In the genomic region with DNA sequence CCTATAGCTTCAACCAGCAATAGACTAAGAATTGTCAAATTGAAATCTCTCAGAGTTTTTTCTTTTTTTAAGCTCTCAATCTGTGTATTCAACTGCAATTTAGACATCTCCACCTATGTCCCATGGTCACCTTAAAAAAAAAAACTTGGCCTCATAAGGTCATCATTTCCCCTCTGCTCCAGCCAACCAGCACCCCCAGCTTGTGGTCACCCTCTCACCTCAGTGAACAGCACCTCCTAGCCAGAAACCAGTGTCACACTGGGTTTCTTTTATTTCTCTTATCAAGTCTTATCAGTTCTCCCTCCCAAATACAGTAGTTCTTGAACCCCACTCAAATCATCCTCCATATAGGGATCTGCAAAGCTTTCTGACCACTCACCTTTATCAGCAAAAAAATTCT, we compare ENCODE assay signal across 9 cellular contexts. TPM values are rescaled to one million over a fixed set of nuclear protein-coding genes. Genes with fewer than 3 reads are reported as not detected.
DNase-seq lines count a peak whose midpoint lies in the region; ATAC-seq, FAIRE-seq and TF ChIP-seq lines count a peak whose summit lies in the region.
"Had no signal": no experiment of that assay in that cellular context is flagged by ENCODE, and none has a peak within 500 bp of the region (broad histone marks: within the 10 kb centered on the region; RNA-seq: fewer than 3 reads in every experiment).

No MANE protein-coding gene starts in this region.

- DNase-seq in G401 (ENCODE audit: low spot score) (peak; percentile 33), PC-9 (no peak), endothelial cell of umbilical vein (ENCODE audit: low read depth, low spot score) (no peak), trophoblast cell (no peak), SIG-M5 (lab: John Stamatoyannopoulos, UW) (no peak), ovary (no peak)
- DNase-seq: H7 had no signal

- FAIRE-seq in endothelial cell of umbilical vein (lab: Jason Lieb, UNC): no peak

- TF ChIP-seq EP300 in ovary (IDR thresholded peaks at IDR 0.05): no peak

- no peak overlapping the region for H2BK120ac ChIP-seq in trophoblast cell (ENCODE audit: insufficient read depth, low read length, poor library complexity)

- H4K8ac ChIP-seq in trophoblast cell (ENCODE audit: low read depth, low read length): no peak overlapping the region

- in situ Hi-C loops in G401 (cut with HindIII; ENCODE audit: low sequenced_read_pairs): no loop called here

- H3K9me3 ChIP-seq in PC-9 (ENCODE audit: insufficient read depth, low read depth): no peaks in the 10 kb centered on the region
- H3K9me3 ChIP-seq in endothelial cell of umbilical vein (replicated peaks; ENCODE audit: control insufficient read depth, insufficient read depth, low read length): no peaks in the 10 kb centered on the region
- H3K9me3 ChIP-seq in trophoblast cell (ENCODE audit: insufficient read depth, low read depth, low read length): no peaks in the 10 kb centered on the region
- no peaks in the 10 kb centered on the region for H3K9me3 ChIP-seq in ovary

- CTCF ChIA-PET in PC-9 (lab: Charles Lee) (no interaction called here), endothelial cell of umbilical vein (lab: Charles Lee) (interaction anchor here (0.6 to 3.3 kb wide), 7 partner anchors 16 to 55 kb away, joined by 3 to 22 read pairs (median 4); no protein-coding TSS in a partner anchor)

- no peak overlapping the region for H2BK12ac ChIP-seq in trophoblast cell (ENCODE audit: low read length)

- H3K27ac ChIP-seq in PC-9: no peak overlapping the region
- no peak overlapping the region for H3K27ac ChIP-seq in endothelial cell of umbilical vein (ENCODE audit: insufficient read depth, low read depth, low read length)
- no peak overlapping the region for H3K27ac ChIP-seq in trophoblast cell (ENCODE audit: low read depth, low read length)
- no peak overlapping the region for H3K27ac ChIP-seq in ovary

- H3K79me2 ChIP-seq in PC-9 (ENCODE audit: low read depth): peaks cover 94% of the 10 kb centered on the region
- H3K79me2 ChIP-seq in endothelial cell of umbilical vein (ENCODE audit: control insufficient read depth, insufficient read depth, low read length): peaks cover 94% of the 10 kb centered on the region
- peaks cover 26% of the 10 kb centered on the region for H3K79me2 ChIP-seq in trophoblast cell (ENCODE audit: control insufficient read depth, insufficient read depth, low read length, poor library complexity)

- no peak for ATAC-seq in GM19395 (IDR thresholded peaks at IDR 0.05; ENCODE audit: unreplicated experiment)
- ATAC-seq in HG02938 (IDR thresholded peaks at IDR 0.05; ENCODE audit: unreplicated experiment): no peak

- H3K27me3 ChIP-seq in PC-9 (ENCODE audit: insufficient read depth, low read depth) (no peaks in the 10 kb centered on the region), endothelial cell of umbilical vein (ENCODE audit: control insufficient read depth in 2 of 2, insufficient read depth in 2 of 2, low read length in 2 of 2) (no peaks in the 10 kb centered on the region), trophoblast cell (ENCODE audit: insufficient read depth, low read length) (no peaks in the 10 kb centered on the region), ovary (no peaks in the 10 kb centered on the region)

- intact Hi-C loops in PC-9 (cut with micrococcal nuclease; ENCODE audit: unreplicated experiment) (loop anchor here (5.0 to 10.0 kb wide), 2 partner anchors 37 to 609 kb away; partner anchors contain the start of gene EPC1), endothelial cell of umbilical vein (cut with micrococcal nuclease) (no loop called here), ovary (cut with DNase I) (no loop called here)

- BruUV-seq in PC-9 (replicated peaks; lab: Mats Ljungman, UMichigan): no TSS peak
- no TSS peak for BruUV-seq in endothelial cell of umbilical vein (replicated peaks; lab: Mats Ljungman, UMichigan)

- H3K79me1 ChIP-seq in trophoblast cell (ENCODE audit: low read length): peaks cover 18% of the 10 kb centered on the region

- H2AK5ac ChIP-seq in trophoblast cell (ENCODE audit: low read length): no peak overlapping the region

- POLR2A ChIA-PET in PC-9 (lab: Charles Lee; ENCODE audit: unreplicated experiment): interaction anchor here (0.7 to 1.0 kb wide), 2 partner anchors 27 to 91 kb away, joined by 5 to 6 read pairs; no protein-coding TSS in a partner anchor
- POLR2A ChIA-PET in endothelial cell of umbilical vein (lab: Charles Lee): interaction anchor here (0.7 to 2.3 kb wide), 4 partner anchors 8 to 398 kb away, joined by 3 to 21 read pairs (median 4); no protein-coding TSS in a partner anchor

- H3K9ac ChIP-seq in endothelial cell of umbilical vein (replicated peaks; ENCODE audit: extremely low read depth, insufficient read depth, low read length) (peak overlapping the region; percentile 100), trophoblast cell (ENCODE audit: low read length) (no peak overlapping the region)

- no peak overlapping the region for H4K12ac ChIP-seq in trophoblast cell (ENCODE audit: low read depth, low read length)

- TF ChIP-seq CTCF in PC-9 (conservative IDR thresholded peaks at IDR 0.05) (no peak), endothelial cell of umbilical vein (IDR thresholded peaks at IDR 0.05; ENCODE audit: extremely low read depth in 1 of 2, insufficient read depth in 1 of 2, low read depth in 1 of 2, low read length in 2 of 2) (no peak), ovary (IDR thresholded peaks at IDR 0.05) (no peak)

- H3K4me1 ChIP-seq in PC-9 (replicated peaks; ENCODE audit: insufficient read depth): peaks cover 58% of the 10 kb centered on the region
- H3K4me1 ChIP-seq in endothelial cell of umbilical vein (ENCODE audit: control insufficient read depth, extremely low read depth, insufficient read depth, low read length): peaks cover 68% of the 10 kb centered on the region
- H3K4me1 ChIP-seq in trophoblast cell (ENCODE audit: control insufficient read depth in 1 of 2, insufficient read depth in 2 of 2, low read length in 2 of 2): peaks cover 2 to 6% of the 10 kb centered on the region in 2 experiments
- H3K4me1 ChIP-seq in ovary (ENCODE audit: insufficient read depth): peaks cover 7% of the 10 kb centered on the region

- no peak overlapping the region for H4K91ac ChIP-seq in trophoblast cell (ENCODE audit: low read depth, low read length)

- H3K4me2 ChIP-seq in PC-9 (peak overlapping the region; percentile 95), endothelial cell of umbilical vein (ENCODE audit: insufficient read depth, low read length) (peak overlapping the region; percentile 99), trophoblast cell (ENCODE audit: low read length) (peak overlapping the region; percentile 48)

- dilution Hi-C loops in endothelial cell of umbilical vein (cut with MboI; ENCODE audit: extremely low pct_ligation_motif_present, low sequenced_read_pairs): no loop called here

- H3K4ac ChIP-seq in trophoblast cell (ENCODE audit: low read depth, low read length): peak overlapping the region; percentile 99

- H4K20me1 ChIP-seq in PC-9 (ENCODE audit: insufficient read depth): peaks cover 52% of the 10 kb centered on the region
- H4K20me1 ChIP-seq in endothelial cell of umbilical vein (replicated peaks; ENCODE audit: control insufficient read depth, extremely low read depth, insufficient read depth, low read length): peaks cover 38% of the 10 kb centered on the region

- H3K23ac ChIP-seq in trophoblast cell (ENCODE audit: low read length): no peak overlapping the region

- peak overlapping the region; percentile 99; the same call in 1 of the 2 replicates for H3K4me3 ChIP-seq in PC-9
- H3K4me3 ChIP-seq in endothelial cell of umbilical vein (replicated peaks in 1 of 3; ENCODE audit: insufficient read depth in 1 of 3, low read depth in 1 of 3, low read length in 3 of 3): peak overlapping the region in 1 of 3 experiments; percentile 100
- no peak overlapping the region for H3K4me3 ChIP-seq in trophoblast cell (ENCODE audit: low read depth, low read length)
- H3K4me3 ChIP-seq in ovary: no peak overlapping the region

- no peaks in the 10 kb centered on the region for H3K9me2 ChIP-seq in PC-9 (ENCODE audit: insufficient read depth)

- H2BK5ac ChIP-seq in trophoblast cell (ENCODE audit: low read depth, low read length, poor library complexity): peak overlapping the region; percentile 59

- H2AFZ ChIP-seq in PC-9: no peak overlapping the region
- no peak overlapping the region for H2AFZ ChIP-seq in endothelial cell of umbilical vein (ENCODE audit: low read depth, low read length)
- no peak overlapping the region for H2AFZ ChIP-seq in trophoblast cell (ENCODE audit: insufficient read depth, low read length, poor library complexity)

- no peaks in the 10 kb centered on the region for H3K9me1 ChIP-seq in endothelial cell of umbilical vein (replicated peaks; ENCODE audit: control insufficient read depth, extremely low read depth, insufficient read depth, low read length)

- no peak overlapping the region for H3K14ac ChIP-seq in trophoblast cell (ENCODE audit: low read length)

- H3K18ac ChIP-seq in trophoblast cell (ENCODE audit: low read length): no peak overlapping the region

- no peaks in the 10 kb centered on the region for H3F3A ChIP-seq in PC-9 (ENCODE audit: insufficient read depth, low read depth)

- no peak for TF ChIP-seq POLR2A in endothelial cell of umbilical vein (IDR thresholded peaks at IDR 0.05; ENCODE audit: low read depth, low read length)
- no peak for TF ChIP-seq POLR2A in ovary (IDR thresholded peaks at IDR 0.05)

- H3K36me3 ChIP-seq in PC-9 (ENCODE audit: low read depth): peaks cover 38% of the 10 kb centered on the region
- H3K36me3 ChIP-seq in endothelial cell of umbilical vein (ENCODE audit: control insufficient read depth in 2 of 2, extremely low read depth in 1 of 2, insufficient read depth in 2 of 2, low read length in 2 of 2): no peaks in the 10 kb centered on the region
- peaks cover 0 to 2% of the 10 kb centered on the region in 2 experiments for H3K36me3 ChIP-seq in trophoblast cell (ENCODE audit: control insufficient read depth in 1 of 2, insufficient read depth in 2 of 2, low read length in 2 of 2)
- no peaks in the 10 kb centered on the region for H3K36me3 ChIP-seq in ovary

TF ChIP-seq in endothelial cell of umbilical vein, 7 proteins besides CTCF, POLR2A, EP300 and RAD21 (continues in another document):
- TF ChIP-seq EZH2 (IDR thresholded peaks at IDR 0.05; ENCODE audit: borderline replicate concordance, low read depth, low read length, severe bottlenecking) (no peak), GATA2 (IDR thresholded peaks at IDR 0.05; ENCODE audit: insufficient read depth, insufficient read length, low read depth, low read length) (no peak)

RNA-seq across cellular contexts. Expression of gene ITGB1, which starts 4.0 kb away (rescaled TPM):
- total RNA-seq in G401 (2014; rRNA removed; shearing (Covaris generic)): 306 and 444 TPM in 2 replicates
- total RNA-seq in PC-9 (2021) (307 and 421 TPM in 2 replicates), endothelial cell of umbilical vein (1,125 and 1,147 TPM in 2 replicates), ovary (100 to 1,000 TPM; 230 to 350 (median 276) TPM)
- polyA plus RNA-seq in endothelial cell of umbilical vein (313 and 424 TPM in 2 replicates), ovary (100 to 1,000 TPM; 207 to 517 TPM)
- 480 and 502 TPM in 2 replicates for polyA plus RNA-seq in endothelial cell of umbilical vein (2011; cell fraction: cytosol; rRNA removed)
- 255 and 459 TPM in 2 replicates for polyA plus RNA-seq in endothelial cell of umbilical vein (2011; cell fraction: nucleus; rRNA removed)
- 1,054 and 1,144 TPM in 2 replicates for polyA plus RNA-seq in endothelial cell of umbilical vein (2012)
- polyA minus RNA-seq in endothelial cell of umbilical vein: 909 and 1,209 TPM in 2 replicates
- 134 TPM for polyA minus RNA-seq in endothelial cell of umbilical vein (2011; cell fraction: cytosol; rRNA and poly(A)+ RNA removed)
- polyA minus RNA-seq in endothelial cell of umbilical vein (2011; cell fraction: nucleus; rRNA and poly(A)+ RNA removed): 270 and 336 TPM in 2 replicates
- polyA plus RNA-seq in trophoblast cell (2013): 787 and 808 TPM in 2 replicates

Comparison
In these comparisons a context has a peak if more than half of its experiments do, and no peak if none do; other contexts are left out.
1. H3K4me2 ChIP-seq: peak in every context shown above with its lines; median percentile 99 in endothelial cell of umbilical vein; 95 in PC-9; 48 in trophoblast cell.